Comparison of ENCODE assay signal across 1 cellular context in the genomic region with DNA sequence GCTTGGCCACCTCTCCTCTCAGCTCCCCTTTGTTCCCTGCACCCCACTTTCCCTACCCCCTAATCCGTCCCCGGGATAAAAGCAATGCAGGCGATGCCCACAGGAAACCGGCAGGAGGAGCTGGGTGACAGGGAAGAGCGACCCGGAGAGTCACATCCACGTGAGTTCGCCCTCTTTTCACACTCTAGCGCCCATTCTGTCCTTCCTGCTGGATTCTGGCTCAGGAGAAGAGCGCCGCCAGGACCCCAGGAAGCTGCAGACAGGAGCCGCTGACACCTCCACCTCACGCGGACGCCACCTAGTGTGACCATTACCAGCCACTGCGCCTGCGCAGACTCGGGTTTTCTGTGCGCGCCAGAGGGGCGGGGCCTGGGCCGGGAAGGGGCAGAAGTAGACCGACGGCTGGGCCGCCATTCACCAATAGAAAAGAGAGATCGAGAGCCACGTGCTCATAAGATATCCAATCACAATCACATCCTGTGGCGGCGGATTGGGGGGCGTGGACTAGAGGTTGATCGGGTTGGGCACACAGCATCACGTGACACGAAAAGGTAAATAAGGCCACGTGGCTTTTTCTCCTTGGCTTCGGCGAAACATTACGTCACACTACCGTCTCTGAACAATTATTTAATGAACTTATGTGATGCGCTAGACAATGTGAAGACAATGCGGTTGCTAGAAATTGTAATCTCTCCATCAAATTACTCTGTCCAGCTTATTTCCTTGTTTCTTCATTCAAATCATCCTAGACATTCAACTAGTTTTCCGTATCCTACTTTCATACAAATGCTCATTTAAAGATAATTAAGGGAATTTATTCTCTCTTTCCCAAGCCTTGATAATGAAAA.
A peak's percentile ranks its signal among the peaks of the same experiment; 100 is the strongest.
TF ChIP-seq lines count a peak whose summit lies in the region.

No MANE protein-coding gene starts in this region.

TF ChIP-seq in HepG2, 621 proteins besides CTCF, POLR2A, EP300 and RAD21 (continued from another document and continues in another):
- TF ChIP-seq, protein P1, sequence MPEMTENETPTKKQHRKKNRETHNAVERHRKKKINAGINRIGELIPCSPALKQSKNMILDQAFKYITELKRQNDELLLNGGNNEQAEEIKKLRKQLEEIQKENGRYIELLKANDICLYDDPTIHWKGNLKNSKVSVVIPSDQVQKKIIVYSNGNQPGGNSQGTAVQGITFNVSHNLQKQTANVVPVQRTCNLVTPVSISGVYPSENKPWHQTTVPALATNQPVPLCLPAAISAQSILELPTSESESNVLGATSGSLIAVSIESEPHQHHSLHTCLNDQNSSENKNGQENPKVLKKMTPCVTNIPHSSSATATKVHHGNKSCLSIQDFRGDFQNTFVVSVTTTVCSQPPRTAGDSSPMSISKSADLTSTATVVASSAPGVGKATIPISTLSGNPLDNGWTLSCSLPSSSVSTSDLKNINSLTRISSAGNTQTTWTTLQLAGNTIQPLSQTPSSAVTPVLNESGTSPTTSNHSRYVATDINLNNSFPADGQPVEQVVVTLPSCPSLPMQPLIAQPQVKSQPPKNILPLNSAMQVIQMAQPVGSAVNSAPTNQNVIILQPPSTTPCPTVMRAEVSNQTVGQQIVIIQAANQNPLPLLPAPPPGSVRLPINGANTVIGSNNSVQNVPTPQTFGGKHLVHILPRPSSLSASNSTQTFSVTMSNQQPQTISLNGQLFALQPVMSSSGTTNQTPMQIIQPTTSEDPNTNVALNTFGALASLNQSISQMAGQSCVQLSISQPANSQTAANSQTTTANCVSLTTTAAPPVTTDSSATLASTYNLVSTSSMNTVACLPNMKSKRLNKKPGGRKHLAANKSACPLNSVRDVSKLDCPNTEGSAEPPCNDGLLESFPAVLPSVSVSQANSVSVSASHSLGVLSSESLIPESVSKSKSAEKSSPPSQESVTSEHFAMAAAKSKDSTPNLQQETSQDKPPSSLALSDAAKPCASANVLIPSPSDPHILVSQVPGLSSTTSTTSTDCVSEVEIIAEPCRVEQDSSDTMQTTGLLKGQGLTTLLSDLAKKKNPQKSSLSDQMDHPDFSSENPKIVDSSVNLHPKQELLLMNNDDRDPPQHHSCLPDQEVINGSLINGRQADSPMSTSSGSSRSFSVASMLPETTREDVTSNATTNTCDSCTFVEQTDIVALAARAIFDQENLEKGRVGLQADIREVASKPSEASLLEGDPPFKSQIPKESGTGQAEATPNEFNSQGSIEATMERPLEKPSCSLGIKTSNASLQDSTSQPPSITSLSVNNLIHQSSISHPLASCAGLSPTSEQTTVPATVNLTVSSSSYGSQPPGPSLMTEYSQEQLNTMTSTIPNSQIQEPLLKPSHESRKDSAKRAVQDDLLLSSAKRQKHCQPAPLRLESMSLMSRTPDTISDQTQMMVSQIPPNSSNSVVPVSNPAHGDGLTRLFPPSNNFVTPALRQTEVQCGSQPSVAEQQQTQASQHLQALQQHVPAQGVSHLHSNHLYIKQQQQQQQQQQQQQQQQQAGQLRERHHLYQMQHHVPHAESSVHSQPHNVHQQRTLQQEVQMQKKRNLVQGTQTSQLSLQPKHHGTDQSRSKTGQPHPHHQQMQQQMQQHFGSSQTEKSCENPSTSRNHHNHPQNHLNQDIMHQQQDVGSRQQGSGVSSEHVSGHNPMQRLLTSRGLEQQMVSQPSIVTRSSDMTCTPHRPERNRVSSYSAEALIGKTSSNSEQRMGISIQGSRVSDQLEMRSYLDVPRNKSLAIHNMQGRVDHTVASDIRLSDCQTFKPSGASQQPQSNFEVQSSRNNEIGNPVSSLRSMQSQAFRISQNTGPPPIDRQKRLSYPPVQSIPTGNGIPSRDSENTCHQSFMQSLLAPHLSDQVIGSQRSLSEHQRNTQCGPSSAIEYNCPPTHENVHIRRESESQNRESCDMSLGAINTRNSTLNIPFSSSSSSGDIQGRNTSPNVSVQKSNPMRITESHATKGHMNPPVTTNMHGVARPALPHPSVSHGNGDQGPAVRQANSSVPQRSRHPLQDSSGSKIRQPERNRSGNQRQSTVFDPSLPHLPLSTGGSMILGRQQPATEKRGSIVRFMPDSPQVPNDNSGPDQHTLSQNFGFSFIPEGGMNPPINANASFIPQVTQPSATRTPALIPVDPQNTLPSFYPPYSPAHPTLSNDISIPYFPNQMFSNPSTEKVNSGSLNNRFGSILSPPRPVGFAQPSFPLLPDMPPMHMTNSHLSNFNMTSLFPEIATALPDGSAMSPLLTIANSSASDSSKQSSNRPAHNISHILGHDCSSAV (CRISPR knock-in tag; IDR thresholded peaks at IDR 0.05; ENCODE audit: borderline replicate concordance): no peak
- TF ChIP-seq ZNF850 (CRISPR knock-in tag; conservative IDR thresholded peaks at IDR 0.05) (no peak), ZNF577 (CRISPR knock-in tag; IDR thresholded peaks at IDR 0.05; ENCODE audit: borderline replicate concordance, low read depth) (no peak), SP140L (CRISPR knock-in tag; IDR thresholded peaks at IDR 0.05; ENCODE audit: borderline replicate concordance) (no peak), PRMT3 (CRISPR knock-in tag; IDR thresholded peaks at IDR 0.05; ENCODE audit: borderline replicate concordance, low read depth) (no peak), ZNF468 (CRISPR knock-in tag; IDR thresholded peaks at IDR 0.05) (no peak), NFE2L1 (CRISPR knock-in tag; IDR thresholded peaks at IDR 0.05; ENCODE audit: borderline replicate concordance) (no peak), FOXC1 (CRISPR knock-in tag; IDR thresholded peaks at IDR 0.05; ENCODE audit: borderline replicate concordance) (no peak; the same call in 1 of the 2 replicates), NR2F2 (IDR thresholded peaks at IDR 0.05; ENCODE audit: borderline replicate concordance, low read depth) (no peak), SOX6 (IDR thresholded peaks at IDR 0.05) (no peak), SOX6 (CRISPR knock-in tag; IDR thresholded peaks at IDR 0.05) (no peak), ZNF768 (CRISPR knock-in tag; IDR thresholded peaks at IDR 0.05) (peak; percentile 48; the same call in 1 of the 2 replicates), HOXA5 (CRISPR knock-in tag; IDR thresholded peaks at IDR 0.05) (no peak), SETDB1 (CRISPR knock-in tag; IDR thresholded peaks at IDR 0.05; ENCODE audit: borderline replicate concordance) (no peak), ZKSCAN1 (IDR thresholded peaks at IDR 0.05; ENCODE audit: low read length) (no peak), ZNF20 (CRISPR knock-in tag; IDR thresholded peaks at IDR 0.05) (no peak), REXO4 (CRISPR knock-in tag; IDR thresholded peaks at IDR 0.05; ENCODE audit: borderline replicate concordance) (no peak), ZNF616 (CRISPR knock-in tag; IDR thresholded peaks at IDR 0.05; ENCODE audit: low read depth) (no peak), ZNF354B (CRISPR knock-in tag; IDR thresholded peaks at IDR 0.05) (no peak), TP53 (CRISPR knock-in tag; conservative IDR thresholded peaks at IDR 0.05) (no peak), ZNF761 (CRISPR knock-in tag; conservative IDR thresholded peaks at IDR 0.05) (peak; percentile 84), ZNF326 (CRISPR knock-in tag; IDR thresholded peaks at IDR 0.05; ENCODE audit: borderline replicate concordance) (no peak), IKZF1 (IDR thresholded peaks at IDR 0.05) (no peak)
- TF ChIP-seq, protein P2, sequence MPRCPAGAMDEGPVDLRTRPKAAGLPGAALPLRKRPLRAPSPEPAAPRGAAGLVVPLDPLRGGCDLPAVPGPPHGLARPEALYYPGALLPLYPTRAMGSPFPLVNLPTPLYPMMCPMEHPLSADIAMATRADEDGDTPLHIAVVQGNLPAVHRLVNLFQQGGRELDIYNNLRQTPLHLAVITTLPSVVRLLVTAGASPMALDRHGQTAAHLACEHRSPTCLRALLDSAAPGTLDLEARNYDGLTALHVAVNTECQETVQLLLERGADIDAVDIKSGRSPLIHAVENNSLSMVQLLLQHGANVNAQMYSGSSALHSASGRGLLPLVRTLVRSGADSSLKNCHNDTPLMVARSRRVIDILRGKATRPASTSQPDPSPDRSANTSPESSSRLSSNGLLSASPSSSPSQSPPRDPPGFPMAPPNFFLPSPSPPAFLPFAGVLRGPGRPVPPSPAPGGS (CRISPR knock-in tag; IDR thresholded peaks at IDR 0.05): no peak
- TF ChIP-seq, protein P3, sequence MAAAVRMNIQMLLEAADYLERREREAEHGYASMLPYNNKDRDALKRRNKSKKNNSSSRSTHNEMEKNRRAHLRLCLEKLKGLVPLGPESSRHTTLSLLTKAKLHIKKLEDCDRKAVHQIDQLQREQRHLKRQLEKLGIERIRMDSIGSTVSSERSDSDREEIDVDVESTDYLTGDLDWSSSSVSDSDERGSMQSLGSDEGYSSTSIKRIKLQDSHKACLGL (CRISPR knock-in tag; IDR thresholded peaks at IDR 0.05): no peak
- TF ChIP-seq, protein P4, sequence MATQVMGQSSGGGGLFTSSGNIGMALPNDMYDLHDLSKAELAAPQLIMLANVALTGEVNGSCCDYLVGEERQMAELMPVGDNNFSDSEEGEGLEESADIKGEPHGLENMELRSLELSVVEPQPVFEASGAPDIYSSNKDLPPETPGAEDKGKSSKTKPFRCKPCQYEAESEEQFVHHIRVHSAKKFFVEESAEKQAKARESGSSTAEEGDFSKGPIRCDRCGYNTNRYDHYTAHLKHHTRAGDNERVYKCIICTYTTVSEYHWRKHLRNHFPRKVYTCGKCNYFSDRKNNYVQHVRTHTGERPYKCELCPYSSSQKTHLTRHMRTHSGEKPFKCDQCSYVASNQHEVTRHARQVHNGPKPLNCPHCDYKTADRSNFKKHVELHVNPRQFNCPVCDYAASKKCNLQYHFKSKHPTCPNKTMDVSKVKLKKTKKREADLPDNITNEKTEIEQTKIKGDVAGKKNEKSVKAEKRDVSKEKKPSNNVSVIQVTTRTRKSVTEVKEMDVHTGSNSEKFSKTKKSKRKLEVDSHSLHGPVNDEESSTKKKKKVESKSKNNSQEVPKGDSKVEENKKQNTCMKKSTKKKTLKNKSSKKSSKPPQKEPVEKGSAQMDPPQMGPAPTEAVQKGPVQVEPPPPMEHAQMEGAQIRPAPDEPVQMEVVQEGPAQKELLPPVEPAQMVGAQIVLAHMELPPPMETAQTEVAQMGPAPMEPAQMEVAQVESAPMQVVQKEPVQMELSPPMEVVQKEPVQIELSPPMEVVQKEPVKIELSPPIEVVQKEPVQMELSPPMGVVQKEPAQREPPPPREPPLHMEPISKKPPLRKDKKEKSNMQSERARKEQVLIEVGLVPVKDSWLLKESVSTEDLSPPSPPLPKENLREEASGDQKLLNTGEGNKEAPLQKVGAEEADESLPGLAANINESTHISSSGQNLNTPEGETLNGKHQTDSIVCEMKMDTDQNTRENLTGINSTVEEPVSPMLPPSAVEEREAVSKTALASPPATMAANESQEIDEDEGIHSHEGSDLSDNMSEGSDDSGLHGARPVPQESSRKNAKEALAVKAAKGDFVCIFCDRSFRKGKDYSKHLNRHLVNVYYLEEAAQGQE (IDR thresholded peaks at IDR 0.05; ENCODE audit: borderline replicate concordance in 1 of 2, low read depth in 1 of 2, low read length in 2 of 2): no peak; a peak in 1 of 4 replicates
- TF ChIP-seq, protein P5, sequence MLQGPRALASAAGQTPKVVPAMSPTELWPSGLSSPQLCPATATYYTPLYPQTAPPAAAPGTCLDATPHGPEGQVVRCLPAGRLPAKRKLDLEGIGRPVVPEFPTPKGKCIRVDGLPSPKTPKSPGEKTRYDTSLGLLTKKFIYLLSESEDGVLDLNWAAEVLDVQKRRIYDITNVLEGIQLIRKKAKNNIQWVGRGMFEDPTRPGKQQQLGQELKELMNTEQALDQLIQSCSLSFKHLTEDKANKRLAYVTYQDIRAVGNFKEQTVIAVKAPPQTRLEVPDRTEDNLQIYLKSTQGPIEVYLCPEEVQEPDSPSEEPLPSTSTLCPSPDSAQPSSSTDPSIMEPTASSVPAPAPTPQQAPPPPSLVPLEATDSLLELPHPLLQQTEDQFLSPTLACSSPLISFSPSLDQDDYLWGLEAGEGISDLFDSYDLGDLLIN (CRISPR knock-in tag; IDR thresholded peaks at IDR 0.05; ENCODE audit: borderline replicate concordance): no peak
- TF ChIP-seq, protein P6, sequence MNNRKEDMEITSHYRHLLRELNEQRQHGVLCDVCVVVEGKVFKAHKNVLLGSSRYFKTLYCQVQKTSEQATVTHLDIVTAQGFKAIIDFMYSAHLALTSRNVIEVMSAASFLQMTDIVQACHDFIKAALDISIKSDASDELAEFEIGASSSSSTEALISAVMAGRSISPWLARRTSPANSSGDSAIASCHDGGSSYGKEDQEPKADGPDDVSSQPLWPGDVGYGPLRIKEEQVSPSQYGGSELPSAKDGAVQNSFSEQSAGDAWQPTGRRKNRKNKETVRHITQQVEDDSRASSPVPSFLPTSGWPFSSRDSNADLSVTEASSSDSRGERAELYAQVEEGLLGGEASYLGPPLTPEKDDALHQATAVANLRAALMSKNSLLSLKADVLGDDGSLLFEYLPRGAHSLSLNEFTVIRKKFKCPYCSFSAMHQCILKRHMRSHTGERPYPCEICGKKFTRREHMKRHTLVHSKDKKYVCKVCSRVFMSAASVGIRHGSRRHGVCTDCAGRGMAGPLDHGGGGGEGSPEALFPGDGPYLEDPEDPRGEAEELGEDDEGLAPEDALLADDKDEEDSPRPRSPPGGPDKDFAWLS (CRISPR knock-in tag; IDR thresholded peaks at IDR 0.05; ENCODE audit: borderline replicate concordance): no peak
- TF ChIP-seq, protein P7, sequence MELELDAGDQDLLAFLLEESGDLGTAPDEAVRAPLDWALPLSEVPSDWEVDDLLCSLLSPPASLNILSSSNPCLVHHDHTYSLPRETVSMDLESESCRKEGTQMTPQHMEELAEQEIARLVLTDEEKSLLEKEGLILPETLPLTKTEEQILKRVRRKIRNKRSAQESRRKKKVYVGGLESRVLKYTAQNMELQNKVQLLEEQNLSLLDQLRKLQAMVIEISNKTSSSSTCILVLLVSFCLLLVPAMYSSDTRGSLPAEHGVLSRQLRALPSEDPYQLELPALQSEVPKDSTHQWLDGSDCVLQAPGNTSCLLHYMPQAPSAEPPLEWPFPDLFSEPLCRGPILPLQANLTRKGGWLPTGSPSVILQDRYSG (CRISPR knock-in tag; IDR thresholded peaks at IDR 0.05): peak; percentile 44
- TF ChIP-seq, protein P8, sequence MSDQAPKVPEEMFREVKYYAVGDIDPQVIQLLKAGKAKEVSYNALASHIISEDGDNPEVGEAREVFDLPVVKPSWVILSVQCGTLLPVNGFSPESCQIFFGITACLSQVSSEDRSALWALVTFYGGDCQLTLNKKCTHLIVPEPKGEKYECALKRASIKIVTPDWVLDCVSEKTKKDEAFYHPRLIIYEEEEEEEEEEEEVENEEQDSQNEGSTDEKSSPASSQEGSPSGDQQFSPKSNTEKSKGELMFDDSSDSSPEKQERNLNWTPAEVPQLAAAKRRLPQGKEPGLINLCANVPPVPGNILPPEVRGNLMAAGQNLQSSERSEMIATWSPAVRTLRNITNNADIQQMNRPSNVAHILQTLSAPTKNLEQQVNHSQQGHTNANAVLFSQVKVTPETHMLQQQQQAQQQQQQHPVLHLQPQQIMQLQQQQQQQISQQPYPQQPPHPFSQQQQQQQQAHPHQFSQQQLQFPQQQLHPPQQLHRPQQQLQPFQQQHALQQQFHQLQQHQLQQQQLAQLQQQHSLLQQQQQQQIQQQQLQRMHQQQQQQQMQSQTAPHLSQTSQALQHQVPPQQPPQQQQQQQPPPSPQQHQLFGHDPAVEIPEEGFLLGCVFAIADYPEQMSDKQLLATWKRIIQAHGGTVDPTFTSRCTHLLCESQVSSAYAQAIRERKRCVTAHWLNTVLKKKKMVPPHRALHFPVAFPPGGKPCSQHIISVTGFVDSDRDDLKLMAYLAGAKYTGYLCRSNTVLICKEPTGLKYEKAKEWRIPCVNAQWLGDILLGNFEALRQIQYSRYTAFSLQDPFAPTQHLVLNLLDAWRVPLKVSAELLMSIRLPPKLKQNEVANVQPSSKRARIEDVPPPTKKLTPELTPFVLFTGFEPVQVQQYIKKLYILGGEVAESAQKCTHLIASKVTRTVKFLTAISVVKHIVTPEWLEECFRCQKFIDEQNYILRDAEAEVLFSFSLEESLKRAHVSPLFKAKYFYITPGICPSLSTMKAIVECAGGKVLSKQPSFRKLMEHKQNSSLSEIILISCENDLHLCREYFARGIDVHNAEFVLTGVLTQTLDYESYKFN (CRISPR knock-in tag; conservative IDR thresholded peaks at IDR 0.05): no peak; the same call in 1 of the 2 replicates
- TF ChIP-seq, protein P9, sequence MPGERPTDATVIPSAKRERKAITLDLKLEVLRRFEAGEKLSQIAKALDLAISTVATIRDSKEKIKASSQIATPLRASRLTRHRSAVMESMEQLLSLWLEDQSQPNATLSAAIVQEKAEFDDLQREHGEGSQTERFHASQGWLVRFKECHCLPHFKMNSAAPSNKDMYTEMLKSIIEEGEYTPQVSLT (CRISPR knock-in tag; IDR thresholded peaks at IDR 0.05; ENCODE audit: borderline replicate concordance, low read depth): no peak
